Comparison of ENCODE assay signal across 8 cellular contexts in the genomic region with DNA sequence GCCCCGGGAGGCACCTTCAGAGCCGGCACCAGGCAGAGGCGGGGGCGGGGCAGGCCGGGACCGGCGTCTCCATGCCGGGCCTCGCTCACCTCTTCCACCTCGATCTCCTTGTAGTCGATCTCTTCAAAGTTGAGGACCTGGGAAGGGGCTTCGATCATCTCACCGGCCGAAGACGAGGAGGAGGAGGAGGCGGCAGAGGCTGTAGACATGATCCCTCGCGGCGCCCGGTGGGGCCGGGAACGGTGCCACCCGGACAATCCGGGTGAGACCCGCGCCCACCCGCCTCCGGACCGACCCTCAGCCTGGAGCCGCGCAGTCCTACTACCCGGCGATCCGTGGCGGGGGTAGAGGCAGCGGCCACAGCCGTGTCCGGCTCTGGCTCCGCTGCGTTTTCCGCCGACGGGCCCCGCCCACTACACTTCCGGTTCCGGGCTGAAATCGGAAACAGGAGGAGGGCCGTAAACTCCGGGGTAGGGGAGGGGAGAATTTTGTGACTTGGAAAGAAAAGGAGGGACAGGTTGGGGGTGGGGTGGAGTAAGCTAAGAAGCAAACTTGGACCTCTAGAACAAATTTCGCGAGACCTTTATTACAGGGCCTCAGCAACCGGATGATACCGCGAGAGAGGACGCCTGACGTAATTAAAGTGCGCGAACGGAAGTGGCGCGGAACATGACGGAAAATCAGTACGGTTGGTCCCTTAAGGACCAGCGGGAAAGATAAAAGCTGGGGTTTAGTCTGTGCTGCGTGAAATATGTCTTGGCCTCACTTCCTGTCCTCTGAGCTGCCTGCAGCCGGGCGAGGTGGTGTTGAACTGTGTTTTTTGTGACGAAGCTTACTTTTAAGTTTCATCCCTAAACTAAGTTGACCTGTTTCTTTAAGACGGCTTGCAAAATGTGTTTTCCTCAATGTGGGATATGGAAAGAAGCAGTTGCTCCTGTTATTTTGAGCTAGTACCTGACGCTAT. TPM values are rescaled to one million over a fixed set of nuclear protein-coding genes. Genes with fewer than 3 reads are reported as not detected.
DNase-seq lines count a peak whose midpoint lies in the region; ATAC-seq and TF ChIP-seq lines count a peak whose summit lies in the region.

Gene MAP3K7 (minus strand): TSS at position 398 of the 964 bp plus-strand sequence. CDS start 189 bp downstream, at position 209.

- H3K4me1 ChIP-seq in mucosa of descending colon (ENCODE audit: low read depth), result peaks cover 14% of the 10 kb centered on the region

- H3K27me3 Mint-ChIP-seq in IgD-negative memory B cell, result peaks cover 2% of the 10 kb centered on the region

- peak within 1 kb of the TSS; percentile 93 for H3K27ac ChIP-seq in epithelial cell of prostate

- H3K9me3 Mint-ChIP-seq in IgD-negative memory B cell, result no peaks in the 10 kb centered on the region

- H3K36me3 ChIP-seq in mucosa of descending colon (ENCODE audit: low read depth), result no peaks in the 10 kb centered on the region

- DNase-seq in DMS 273 treated with DMSO at 0.1 percent for 48 hours (lab: John Stamatoyannopoulos, UW) (peak; percentile 96), OCI-M2 (lab: John Stamatoyannopoulos, UW; ENCODE audit: unreplicated experiment) (peak; percentile 98), activated T-cell treated with anti-CD3 and anti-CD28 coated beads for 4 hours (peak; percentile 97), epithelial cell of prostate (ENCODE audit: low read depth, low spot score) (peak; percentile 89), mucosa of descending colon (peak; percentile 91 to 97 (median 95))
- DNase-seq in stimulated activated CD8-positive, alpha-beta memory T cell treated with anti-CD3 and anti-CD28 coated beads, Interleukin-4, amount 100 ng/mL, for 24 hours (ENCODE audit: low read depth), result peak; percentile 88

- peak within 1 kb of the TSS; percentile 99 for H3K4me3 ChIP-seq in mucosa of descending colon

- ATAC-seq in GM21529 (IDR thresholded peaks at IDR 0.05; ENCODE audit: unreplicated experiment), result peak; percentile 88
- ATAC-seq in mucosa of descending colon, result peak; percentile 97

- no peaks in the 10 kb centered on the region for H3K36me3 Mint-ChIP-seq in IgD-negative memory B cell

- no peak for TF ChIP-seq CTCF in mucosa of descending colon (IDR thresholded peaks at IDR 0.05)

- peak within 1 kb of the TSS; percentile 94 to 100 (median 99) for H3K27ac Mint-ChIP-seq in IgD-negative memory B cell

- peaks cover 24 to 37% (median 32%) of the 10 kb centered on the region in 3 donors for H3K4me1 Mint-ChIP-seq in IgD-negative memory B cell

- intact Hi-C loops in mucosa of descending colon (cut with DNase I, micrococcal nuclease), result no loop called here

- H3K4me3 Mint-ChIP-seq in IgD-negative memory B cell, result peak within 1 kb of the TSS; percentile 88 to 99 (median 96)

- H3K9me3 ChIP-seq in mucosa of descending colon, result no peaks in the 10 kb centered on the region

RNA-seq across cellular contexts. Expression of gene MAP3K7, which starts in this region (rescaled TPM):
- polyA plus RNA-seq in IgD-negative memory B cell, result 22.3 TPM
- 10 to 100 TPM; 16.1 to 21.0 (median 20.8) TPM for total RNA-seq in mucosa of descending colon

Comparison
In these comparisons a context has a peak if more than half of its experiments do, and no peak if none do; other contexts are left out.
1. Peak in every context shown above with its lines: DNase-seq, ATAC-seq, H3K4me3 ChIP-seq and H3K27ac ChIP-seq.